In the genomic region with DNA sequence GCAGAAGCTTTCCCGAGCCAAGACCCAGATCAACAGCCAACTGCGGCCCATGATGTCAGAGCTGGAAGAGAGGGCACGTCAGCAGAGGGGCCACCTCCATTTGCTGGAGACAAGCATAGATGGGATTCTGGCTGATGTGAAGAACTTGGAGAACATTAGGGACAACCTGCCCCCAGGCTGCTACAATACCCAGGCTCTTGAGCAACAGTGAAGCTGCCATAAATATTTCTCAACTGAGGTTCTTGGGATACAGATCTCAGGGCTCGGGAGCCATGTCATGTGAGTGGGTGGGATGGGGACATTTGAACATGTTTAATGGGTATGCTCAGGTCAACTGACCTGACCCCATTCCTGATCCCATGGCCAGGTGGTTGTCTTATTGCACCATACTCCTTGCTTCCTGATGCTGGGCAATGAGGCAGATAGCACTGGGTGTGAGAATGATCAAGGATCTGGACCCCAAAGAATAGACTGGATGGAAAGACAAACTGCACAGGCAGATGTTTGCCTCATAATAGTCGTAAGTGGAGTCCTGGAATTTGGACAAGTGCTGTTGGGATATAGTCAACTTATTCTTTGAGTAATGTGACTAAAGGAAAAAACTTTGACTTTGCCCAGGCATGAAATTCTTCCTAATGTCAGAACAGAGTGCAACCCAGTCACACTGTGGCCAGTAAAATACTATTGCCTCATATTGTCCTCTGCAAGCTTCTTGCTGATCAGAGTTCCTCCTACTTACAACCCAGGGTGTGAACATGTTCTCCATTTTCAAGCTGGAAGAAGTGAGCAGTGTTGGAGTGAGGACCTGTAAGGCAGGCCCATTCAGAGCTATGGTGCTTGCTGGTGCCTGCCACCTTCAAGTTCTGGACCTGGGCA, we compare ENCODE assay signal across 12 cellular contexts. TPM values are rescaled to one million over a fixed set of nuclear protein-coding genes. Genes with fewer than 3 reads are reported as not detected.
A peak's percentile ranks its signal among the peaks of the same experiment; 100 is the strongest.
DNase-seq lines count a peak whose midpoint lies in the region; ATAC-seq and TF ChIP-seq lines count a peak whose summit lies in the region.
"Had no signal": no experiment of that assay in that cellular context is flagged by ENCODE, and none has a peak within 500 bp of the region (broad histone marks: within the 10 kb centered on the region; RNA-seq: fewer than 3 reads in every experiment).

No MANE protein-coding gene starts in this region.

- TF ChIP-seq EP300 in sigmoid colon (IDR thresholded peaks at IDR 0.05), result no peak

- peaks cover 3 to 11% (median 3%) of the 10 kb centered on the region in 3 donors for H3K27me3 Mint-ChIP-seq in CD14-positive monocyte (ENCODE audit: low read depth in 3 of 3)

- no peak overlapping the region for H3K4me3 ChIP-seq in heart left ventricle
- H3K4me3 ChIP-seq in sigmoid colon, result no peak overlapping the region
- H3K4me3 ChIP-seq in BE2C (ENCODE audit: low read depth, low read length), result no peak overlapping the region

- no peak for TF ChIP-seq CTCF in CD14-positive monocyte (IDR thresholded peaks at IDR 0.05)
- no peak for TF ChIP-seq CTCF in heart left ventricle (IDR thresholded peaks at IDR 0.05)
- TF ChIP-seq CTCF in sigmoid colon (IDR thresholded peaks at IDR 0.05), result no peak
- no peak for TF ChIP-seq CTCF in BE2C (IDR thresholded peaks at IDR 0.05; ENCODE audit: low read depth, low read length)

- peak overlapping the region; percentile 58 to 92 (median 81) for H3K27ac Mint-ChIP-seq in CD14-positive monocyte
- H3K27ac Mint-ChIP-seq: activated naive CD8-positive, alpha-beta T cell treated with anti-CD3 and anti-CD28 coated beads, Interleukin-2, amount 10 ng/mL, durations not matched to agents 7 days and 5 days had no signal

- H3K9me3 ChIP-seq in heart left ventricle, result no peaks in the 10 kb centered on the region
- H3K9me3 ChIP-seq in sigmoid colon, result no peaks in the 10 kb centered on the region
- H3K9me3 ChIP-seq in BE2C, result no peaks in the 10 kb centered on the region

- peaks cover 40% of the 10 kb centered on the region for H3K4me1 Mint-ChIP-seq in CD14-positive monocyte
- H3K4me1 Mint-ChIP-seq: activated naive CD8-positive, alpha-beta T cell treated with anti-CD3 and anti-CD28 coated beads, Interleukin-2, amount 10 ng/mL, durations not matched to agents 7 days and 5 days; naive B cell had no signal

- H3K4me1 ChIP-seq in heart left ventricle (peaks cover 0 to 64% (median 13%) of the 10 kb centered on the region in 12 donors), sigmoid colon (peaks cover 0 to 4% (median 0%) of the 10 kb centered on the region in 4 donors), BE2C (no peaks in the 10 kb centered on the region; the same call in 1 of the 2 replicates)

- H3K4me3 Mint-ChIP-seq in CD14-positive monocyte, result peak overlapping the region in 1 of 2 donors; percentile 16
- H3K4me3 Mint-ChIP-seq: activated naive CD8-positive, alpha-beta T cell treated with anti-CD3 and anti-CD28 coated beads, Interleukin-2, amount 10 ng/mL, durations not matched to agents 7 days and 5 days; naive B cell had no signal

- H3K27ac ChIP-seq in heart left ventricle, result peak overlapping the region; percentile 35 to 88 (median 71)
- H3K27ac ChIP-seq in sigmoid colon, result peak overlapping the region; percentile 41 to 71 (median 58)

- peak; percentile 15 to 80 (median 46) for ATAC-seq in heart left ventricle
- ATAC-seq in GM21723 (IDR thresholded peaks at IDR 0.05; ENCODE audit: unreplicated experiment), result no peak
- ATAC-seq in GM18520 (IDR thresholded peaks at IDR 0.05; ENCODE audit: unreplicated experiment), result no peak

- intact Hi-C loops in CD14-positive monocyte (cut with micrococcal nuclease), result no loop called here
- intact Hi-C loops in heart left ventricle (cut with DNase I), result loop anchor here in 3 of 10 donors (1.0 to 5.0 kb wide), 3 partner anchors 27 to 221 kb away; partner anchors contain the start of gene LAMC1 (in 1 of the 3)
- intact Hi-C loops in sigmoid colon (cut with DNase I), result no loop called here

- TF ChIP-seq POLR2A in heart left ventricle (IDR thresholded peaks at IDR 0.05) (no peak), sigmoid colon (IDR thresholded peaks at IDR 0.05) (no peak)

- no peaks in the 10 kb centered on the region for H3K36me3 ChIP-seq in heart left ventricle
- no peaks in the 10 kb centered on the region for H3K36me3 ChIP-seq in sigmoid colon
- no peaks in the 10 kb centered on the region for H3K36me3 ChIP-seq in BE2C

- DNase-seq in CD14-positive monocyte (ENCODE audit: low spot score) (no peak), SKM-1 (lab: John Stamatoyannopoulos, UW; ENCODE audit: unreplicated experiment) (peak; percentile 88), heart left ventricle (peak in 2 of 5 donors; percentile 74 to 77), sigmoid colon (peak; percentile 93), dermis blood vessel endothelial cell (no peak), BE2C (no peak)
- DNase-seq: activated naive CD8-positive, alpha-beta T cell treated with anti-CD3 and anti-CD28 coated beads, Interleukin-2, amount 10 ng/mL, durations not matched to agents 7 days and 5 days; naive B cell; stimulated activated CD4-positive, alpha-beta T cell treated with anti-CD3 and anti-CD28 coated beads, Interleukin-15, amount 100 ng/mL, for 24 hours; T-helper 9 cell had no signal

- H3K36me3 Mint-ChIP-seq in CD14-positive monocyte, result no peaks in the 10 kb centered on the region
- H3K36me3 Mint-ChIP-seq: activated naive CD8-positive, alpha-beta T cell treated with anti-CD3 and anti-CD28 coated beads, Interleukin-2, amount 10 ng/mL, durations not matched to agents 7 days and 5 days; naive B cell had no signal

- no peaks in the 10 kb centered on the region for H3K27me3 ChIP-seq in heart left ventricle
- no peaks in the 10 kb centered on the region for H3K27me3 ChIP-seq in sigmoid colon
- no peaks in the 10 kb centered on the region for H3K27me3 ChIP-seq in BE2C

- H3K9me3 Mint-ChIP-seq in CD14-positive monocyte, result peaks cover 0 to 2% (median 0%) of the 10 kb centered on the region in 7 donors
- H3K9me3 Mint-ChIP-seq: activated naive CD8-positive, alpha-beta T cell treated with anti-CD3 and anti-CD28 coated beads, Interleukin-2, amount 10 ng/mL, durations not matched to agents 7 days and 5 days; naive B cell had no signal

- WGBS in heart left ventricle, 4 donors, result 79 to 87% (median 83%) methylated on average over 5 of the region's 5 CpGs
- 85 to 91% methylated on average over 5 of the region's 5 CpGs for WGBS in sigmoid colon, 2 donors

RNA-seq across cellular contexts. Expression of gene LAMC2, which starts 57.4 kb away (rescaled TPM):
- polyA plus RNA-seq in CD14-positive monocyte (not detected), heart left ventricle (10 to 100 TPM in 1 of 2 donors, under 1 TPM in 1; 0.61 to 10.8 TPM), sigmoid colon (10 to 100 TPM in 1 of 3 donors, 1 to 10 TPM in 2; 4.2 to 24.0 (median 4.8) TPM)
- total RNA-seq in heart left ventricle (10 to 100 TPM in 1 of 9 donors, 1 to 10 TPM in 7, under 1 TPM in 1; 0.50 to 15.4 (median 1.5) TPM), sigmoid colon (1 to 10 TPM; 2.6 to 5.0 (median 3.7) TPM), dermis blood vessel endothelial cell (0.70 and 1.5 TPM in 2 replicates)
- 0.40 TPM for polyA plus RNA-seq in BE2C (2012; ENCODE audit: insufficient read depth, insufficient read length, low read depth)
- total RNA-seq: activated naive CD8-positive, alpha-beta T cell treated with anti-CD3 and anti-CD28 coated beads, Interleukin-2, amount 10 ng/mL, durations not matched to agents 7 days and 5 days had no signal

Comparison
In these comparisons a context has a peak if more than half of its experiments do, and no peak if none do; other contexts are left out.
1. DNase-seq: peak in SKM-1 (single experiment) and sigmoid colon (single experiment); none in CD14-positive monocyte (single experiment), dermis blood vessel endothelial cell (single experiment) and BE2C (single experiment).
2. ATAC-seq: peak in heart left ventricle (4 of 4); none in GM21723 (single experiment) and GM18520 (single experiment).